ENCODE assay signal across 1 cellular context in genomic region chr17:4412933-4413831, GRCh38.
TF ChIP-seq lines count a peak whose summit lies in the region.

No MANE protein-coding gene starts in this region.

TF ChIP-seq in GM23338, 12 proteins besides CTCF, POLR2A, EP300 and RAD21 (continued from another document):
- TF ChIP-seq ZNF462 (CRISPR knock-in tag; IDR thresholded peaks at IDR 0.05) (peak; percentile 79; the same call in 1 of the 2 replicates), ZNF114 (CRISPR knock-in tag; IDR thresholded peaks at IDR 0.05) (no peak; the same call in 1 of the 2 replicates), CREB1 (CRISPR knock-in tag; IDR thresholded peaks at IDR 0.05; ENCODE audit: low read depth) (peak; percentile 46; the same call in 1 of the 2 replicates), STAT1 (IDR thresholded peaks at IDR 0.05; ENCODE audit: unreplicated experiment) (no peak), JUNB (IDR thresholded peaks at IDR 0.05; ENCODE audit: unreplicated experiment) (no peak), ZNF331 (CRISPR knock-in tag; IDR thresholded peaks at IDR 0.05; ENCODE audit: low read depth) (no peak)
